ENCODE assay signal across 20 cellular contexts in genomic region chr15:28873585-28874139, GRCh38. TPM values are rescaled to one million over a fixed set of nuclear protein-coding genes. Genes with fewer than 3 reads are reported as not detected.
DNase-seq lines count a peak whose midpoint lies in the region; TF ChIP-seq lines count a peak whose summit lies in the region.
"Had no signal": no experiment of that assay in that cellular context is flagged by ENCODE, and none has a peak within 500 bp of the region (broad histone marks: within the 10 kb centered on the region; RNA-seq: fewer than 3 reads in every experiment).

No MANE protein-coding gene starts in this region.

- H3K27ac Mint-ChIP-seq in neural progenitor cell: peak overlapping the region; percentile 74
- H3K27ac Mint-ChIP-seq: activated CD4-positive, alpha-beta memory T cell treated with anti-CD3 and anti-CD28 coated beads for 36 hours; endodermal cell had no signal

- H3K9me3 ChIP-seq in neural progenitor cell (ENCODE audit: low read depth) (no peaks in the 10 kb centered on the region), testis (no peaks in the 10 kb centered on the region)
- H3K9me3 ChIP-seq: HAP-1, thoracic aorta had no signal

- H4K20me1 ChIP-seq in neural progenitor cell (ENCODE audit: low read depth): peaks cover 5% of the 10 kb centered on the region

- no peak overlapping the region for H3K9ac ChIP-seq in neural progenitor cell

- peaks cover 3% of the 10 kb centered on the region for H3K36me3 Mint-ChIP-seq in neural progenitor cell
- H3K36me3 Mint-ChIP-seq: activated CD4-positive, alpha-beta memory T cell treated with anti-CD3 and anti-CD28 coated beads for 36 hours had no signal

- H3K4me1 Mint-ChIP-seq in neural progenitor cell: peaks cover 42% of the 10 kb centered on the region

- peaks cover 21% of the 10 kb centered on the region for H3F3A ChIP-seq in neural progenitor cell (ENCODE audit: low read depth)

- H3K27me3 Mint-ChIP-seq in neural progenitor cell (ENCODE audit: insufficient read depth, low read depth): peaks cover 18% of the 10 kb centered on the region
- H3K27me3 Mint-ChIP-seq: activated CD4-positive, alpha-beta memory T cell treated with anti-CD3 and anti-CD28 coated beads for 36 hours had no signal

- H2AFZ ChIP-seq in neural progenitor cell (replicated peaks): no peak overlapping the region
- H2AFZ ChIP-seq: PC-9 had no signal

- intact Hi-C loops in testis (cut with DNase I; ENCODE audit: low total_unique reads): no loop called here

- TF ChIP-seq POLR2A in testis (IDR thresholded peaks at IDR 0.05): no peak

- no peaks in the 10 kb centered on the region for H3K36me3 ChIP-seq in neural progenitor cell
- no peaks in the 10 kb centered on the region for H3K36me3 ChIP-seq in testis (ENCODE audit: low read depth, missing control alignments)
- H3K36me3 ChIP-seq: breast epithelium, HAP-1, thoracic aorta had no signal

- H3K27me3 ChIP-seq in neural progenitor cell: no peaks in the 10 kb centered on the region
- H3K27me3 ChIP-seq in testis: no peaks in the 10 kb centered on the region
- H3K27me3 ChIP-seq: breast epithelium had no signal

- TF ChIP-seq CTCF in neural progenitor cell (IDR thresholded peaks at IDR 0.05): no peak
- TF ChIP-seq CTCF in testis (IDR thresholded peaks at IDR 0.05): no peak

- H3K79me2 ChIP-seq in neural progenitor cell (ENCODE audit: low read depth): no peaks in the 10 kb centered on the region

- H3K9me3 Mint-ChIP-seq in neural progenitor cell: peaks cover 16% of the 10 kb centered on the region
- H3K9me3 Mint-ChIP-seq: activated CD4-positive, alpha-beta memory T cell treated with anti-CD3 and anti-CD28 coated beads for 36 hours had no signal

- peak; percentile 48 for DNase-seq in activated CD4-positive, alpha-beta T cell treated with anti-CD3 and anti-CD28 coated beads, Interleukin-2, amount 50 U/mL, for 1 hour
- no peak for DNase-seq in activated CD4-positive, alpha-beta T cell treated with anti-CD3 and anti-CD28 coated beads, Interleukin-2, amount 50 U/mL, for 48 hours
- DNase-seq in G401 (ENCODE audit: low spot score) (peak; percentile 82), T-helper 9 cell (peak; percentile 10), neural progenitor cell (ENCODE audit: low spot score) (no peak), testis (no peak), HEK293T (ENCODE audit: extremely low spot score) (no peak), H4 (ENCODE audit: low spot score) (no peak)
- DNase-seq: ACHN; activated CD4-positive, alpha-beta memory T cell treated with anti-CD3 and anti-CD28 coated beads for 36 hours; DMS153; endodermal cell; foreskin melanocyte; PC-9; stimulated activated CD4-positive, alpha-beta T cell treated with anti-CD3 and anti-CD28 coated beads, Interleukin-15, amount 100 ng/mL, for 24 hours had no signal

- peaks cover 15% of the 10 kb centered on the region for H3K4me1 ChIP-seq in neural progenitor cell
- no peaks in the 10 kb centered on the region for H3K4me1 ChIP-seq in testis
- H3K4me1 ChIP-seq: breast epithelium, HAP-1 had no signal

- 64 to 68% methylated on average over 7 to 10 of the region's 10 CpGs for WGBS in testis, 2 donors

- CTCF ChIA-PET in HEK293T (lab: Yijun Ruan, JAX): no interaction called here

- H3K4me2 ChIP-seq in neural progenitor cell: no peak overlapping the region
- H3K4me2 ChIP-seq: PC-9 had no signal

- POLR2A ChIA-PET in HEK293T (lab: Yijun Ruan, JAX): interaction anchor here (0.8 kb wide), 1 partner anchor 9 kb away, joined by 3 read pairs; no protein-coding TSS in a partner anchor

- in situ Hi-C loops in G401 (cut with HindIII; ENCODE audit: low sequenced_read_pairs): no loop called here

- H3K4me3 ChIP-seq in neural progenitor cell: no peak overlapping the region
- H3K4me3 ChIP-seq in testis: no peak overlapping the region
- H3K4me3 ChIP-seq: breast epithelium, HAP-1, PC-9, thoracic aorta had no signal

- peak overlapping the region; percentile 21 for H3K4me3 Mint-ChIP-seq in neural progenitor cell
- H3K4me3 Mint-ChIP-seq: activated CD4-positive, alpha-beta memory T cell treated with anti-CD3 and anti-CD28 coated beads for 36 hours; endodermal cell had no signal

- no peak overlapping the region for H3K27ac ChIP-seq in neural progenitor cell
- no peak overlapping the region for H3K27ac ChIP-seq in testis
- H3K27ac ChIP-seq: breast epithelium, PC-9, thoracic aorta had no signal

TF ChIP-seq in HEK293T, 16 proteins besides CTCF, POLR2A, EP300 and RAD21:
- TF ChIP-seq L3MBTL2 (conservative IDR thresholded peaks at IDR 0.05) (no peak), FOXM1 (IDR thresholded peaks at IDR 0.05; ENCODE audit: borderline replicate concordance) (no peak)

RNA-seq across cellular contexts. Expression of gene APBA2, which starts 12.1 kb away (rescaled TPM):
- total RNA-seq in G401 (2014; rRNA removed; shearing (Covaris generic)): 20.8 and 27.6 TPM in 2 replicates
- 35.8 and 70.4 TPM in 2 replicates for total RNA-seq in neural progenitor cell (ENCODE audit: low replicate concordance)
- total RNA-seq in testis: 10 to 100 TPM; 29.5 to 37.7 TPM
- polyA plus RNA-seq in testis (ENCODE audit: insufficient read depth, low read depth, low replicate concordance): 18.5 TPM
- 13.2 and 17.7 TPM in 2 replicates for total RNA-seq in H4 (2014; rRNA removed; shearing (Covaris generic))
- total RNA-seq: MCF 10A, PC-9 had no signal

RNA-seq across cellular contexts. Expression of gene GOLGA6L7, which starts 25.2 kb away (rescaled TPM):
- not detected in 2 replicates for total RNA-seq in G401 (2014; rRNA removed; shearing (Covaris generic))
- total RNA-seq in neural progenitor cell (ENCODE audit: low replicate concordance) (not detected in 2 replicates), testis (10 to 100 TPM in 1 of 2 donors, 1 to 10 TPM in 1; 4.3 to 13.6 TPM)
- 15.7 TPM for polyA plus RNA-seq in testis (ENCODE audit: insufficient read depth, low read depth, low replicate concordance)
- total RNA-seq in H4 (2014; rRNA removed; shearing (Covaris generic)): not detected in 2 replicates
- total RNA-seq: activated CD4-positive, alpha-beta memory T cell treated with anti-CD3 and anti-CD28 coated beads for 36 hours; breast epithelium; MCF 10A; omental fat pad; PC-9; thoracic aorta had no signal

Comparison
In these comparisons a context has a peak if more than half of its experiments do, and no peak if none do; other contexts are left out.
1. DNase-seq: peak in activated CD4-positive, alpha-beta T cell treated with anti-CD3 and anti-CD28 coated beads, Interleukin-2, amount 50 U/mL, for 1 hour (single experiment), G401 (single experiment) and T-helper 9 cell (single experiment); none in activated CD4-positive, alpha-beta T cell treated with anti-CD3 and anti-CD28 coated beads, Interleukin-2, amount 50 U/mL, for 48 hours (0 of 2), neural progenitor cell (single experiment), testis (single experiment), HEK293T (single experiment) and H4 (single experiment).